Comparison of ENCODE assay signal across 9 cellular contexts in the genomic region with DNA sequence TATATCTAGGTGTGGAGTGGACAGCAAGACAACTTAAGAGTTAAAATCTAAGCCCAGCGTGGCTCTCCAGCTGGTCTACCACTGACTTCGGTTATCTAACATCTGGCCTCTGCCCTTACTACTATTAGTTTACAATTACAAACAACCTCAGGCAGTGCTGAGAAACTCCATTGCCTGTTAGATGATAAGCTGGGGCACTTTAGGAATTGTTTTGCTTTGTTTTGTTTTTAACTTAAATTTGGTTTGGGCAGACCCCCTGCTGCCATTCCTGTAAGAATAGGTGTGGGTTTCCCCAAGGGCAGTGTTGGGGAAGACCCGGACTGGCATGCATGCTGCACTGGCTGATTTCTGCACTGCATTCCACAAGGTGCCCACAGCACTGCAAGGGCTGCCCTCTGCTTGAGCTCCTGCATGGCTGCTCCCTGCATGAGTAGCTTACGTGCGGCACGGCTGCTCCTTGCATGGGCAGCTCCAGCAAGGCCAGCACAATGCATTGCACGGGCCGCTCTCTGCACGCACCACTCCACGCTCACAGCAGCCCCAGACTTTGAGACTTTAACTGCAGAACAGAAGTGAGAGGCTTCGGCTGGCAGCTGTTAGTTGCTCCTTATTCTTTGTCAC.
DNase-seq lines count a peak whose midpoint lies in the region; ATAC-seq, FAIRE-seq and TF ChIP-seq lines count a peak whose summit lies in the region.
"Had no signal": no experiment of that assay in that cellular context is flagged by ENCODE, and none has a peak within 500 bp of the region (broad histone marks: within the 10 kb centered on the region; RNA-seq: fewer than 3 reads in every experiment).

No MANE protein-coding gene starts in this region.

- no peaks in the 10 kb centered on the region for H3K36me3 ChIP-seq in neutrophil

- TF ChIP-seq CTCF in neutrophil (IDR thresholded peaks at IDR 0.05), result no peak

- no peaks in the 10 kb centered on the region for H3K9me3 ChIP-seq in neutrophil

- no peak overlapping the region for H3K4me3 ChIP-seq in neutrophil (ENCODE audit: low read depth in 1 of 2, low read length in 1 of 2)

- no peaks in the 10 kb centered on the region for H3K27me3 Mint-ChIP-seq in activated naive CD8-positive, alpha-beta T cell

- DNase-seq in GM12892 (ENCODE audit: insufficient read length) (no peak), NCI-H82 (lab: John Stamatoyannopoulos, UW) (no peak), D341Med (ENCODE audit: low spot score) (no peak)
- DNase-seq: foreskin melanocyte had no signal

- no peaks in the 10 kb centered on the region for H3K27me3 ChIP-seq in neutrophil

- peak; percentile 5 for ATAC-seq in HG03575 (IDR thresholded peaks at IDR 0.05; ENCODE audit: extremely low read depth, insufficient number of reproducible peaks, low FRiP score, unreplicated experiment)
- no peak for ATAC-seq in HG03045 (IDR thresholded peaks at IDR 0.05; ENCODE audit: unreplicated experiment)
- no peak for ATAC-seq in GM18502 (IDR thresholded peaks at IDR 0.05; ENCODE audit: poor library complexity, unreplicated experiment)

- peak; percentile 46 for FAIRE-seq in GM12892 (lab: Jason Lieb, UNC)

- H3K36me3 Mint-ChIP-seq in activated naive CD8-positive, alpha-beta T cell, result peaks cover 4% of the 10 kb centered on the region

- peak overlapping the region; percentile 70 for H3K27ac ChIP-seq in neutrophil

- no peak for TF ChIP-seq POLR2A in GM12892 (IDR thresholded peaks at IDR 0.05; ENCODE audit: low read depth, low read length)

- peaks cover 32 to 44% of the 10 kb centered on the region in 2 experiments for H3K4me1 ChIP-seq in neutrophil (ENCODE audit: control insufficient read depth in 1 of 2, insufficient read depth in 1 of 2, low read depth in 1 of 2, low read length in 1 of 2)

- H3K9me3 Mint-ChIP-seq in activated naive CD8-positive, alpha-beta T cell (ENCODE audit: low read depth), result no peaks in the 10 kb centered on the region

- peak overlapping the region; percentile 75 for H3K27ac Mint-ChIP-seq in activated naive CD8-positive, alpha-beta T cell

- H3K4me3 Mint-ChIP-seq in activated naive CD8-positive, alpha-beta T cell, result peak overlapping the region; percentile 35

- peaks cover 57% of the 10 kb centered on the region for H3K4me1 Mint-ChIP-seq in activated naive CD8-positive, alpha-beta T cell (ENCODE audit: low read depth)
